ENCODE assay signal across 16 cellular contexts in genomic region chr4:168717852-168718251, GRCh38.
DNase-seq lines count a peak whose midpoint lies in the region; ATAC-seq and TF ChIP-seq lines count a peak whose summit lies in the region.
"Had no signal": no experiment of that assay in that cellular context is flagged by ENCODE, and none has a peak within 500 bp of the region (broad histone marks: within the 10 kb centered on the region; RNA-seq: fewer than 3 reads in every experiment).

No MANE protein-coding gene starts in this region.

- H3K27me3 ChIP-seq in lower lobe of right lung (ENCODE audit: low read depth) (no peaks in the 10 kb centered on the region), thyroid gland (no peaks in the 10 kb centered on the region), mesendoderm (ENCODE audit: insufficient read depth, low read length, poor library complexity) (no peaks in the 10 kb centered on the region), hepatocyte (no peaks in the 10 kb centered on the region)
- H3K27me3 ChIP-seq: Peyer's patch had no signal

- no peak overlapping the region for H3K56ac ChIP-seq in mesendoderm (ENCODE audit: low read length)

- H3K79me2 ChIP-seq in mesendoderm (ENCODE audit: control insufficient read depth, insufficient read depth, low read length) = no peaks in the 10 kb centered on the region
- H3K79me2 ChIP-seq in hepatocyte = no peaks in the 10 kb centered on the region

- H3K9me2 ChIP-seq in hepatocyte (replicated peaks; ENCODE audit: insufficient read depth) = no peaks in the 10 kb centered on the region

- no peak overlapping the region for H2BK5ac ChIP-seq in mesendoderm (ENCODE audit: low read length)

- H3K27ac ChIP-seq in lower lobe of right lung (peak overlapping the region; percentile 40), thyroid gland (peak overlapping the region; percentile 61 to 77 (median 67)), mesendoderm (ENCODE audit: low read depth, low read length) (no peak overlapping the region), hepatocyte (no peak overlapping the region)

- no peak overlapping the region for H3K23ac ChIP-seq in mesendoderm (ENCODE audit: low read length)

- H3K9me3 ChIP-seq in lower lobe of right lung (no peaks in the 10 kb centered on the region), thyroid gland (no peaks in the 10 kb centered on the region), hepatocyte (ENCODE audit: low read depth) (no peaks in the 10 kb centered on the region)
- H3K9me3 ChIP-seq: Peyer's patch had no signal

- H4K8ac ChIP-seq in mesendoderm (ENCODE audit: low read depth, low read length) = no peak overlapping the region

- H2BK120ac ChIP-seq in mesendoderm (ENCODE audit: low read depth, low read length) = no peak overlapping the region

- DNase-seq in NCI-H226 = peak; percentile 35
- DNase-seq in fibroblast of gingiva (ENCODE audit: low read depth) = peak; percentile 41
- DNase-seq in lower lobe of right lung = no peak
- peak; percentile 67 to 70 for DNase-seq in thyroid gland
- no peak for DNase-seq in kidney tubule cell (ENCODE audit: low spot score)
- DNase-seq in mesendoderm = no peak
- no peak for DNase-seq in hepatocyte (ENCODE audit: low spot score)
- DNase-seq: activated CD4-positive, alpha-beta T cell treated with anti-CD3 and anti-CD28 coated beads for 48 hours; activated T-cell treated with anti-CD3 and anti-CD28 coated beads, Interleukin-2, amount 50 U/mL, for 4 hours; DMS79 treated with DMSO at 0.1 percent for 48 hours; effector CD4-positive, alpha-beta T cell; NCI-H1436; occipital lobe; Peyer's patch; T-helper 1 cell had no signal

- no peak for TF ChIP-seq CTCF in lower lobe of right lung (IDR thresholded peaks at IDR 0.05)
- no peak for TF ChIP-seq CTCF in thyroid gland (IDR thresholded peaks at IDR 0.05)
- TF ChIP-seq CTCF in hepatocyte (IDR thresholded peaks at IDR 0.05; ENCODE audit: poor library complexity) = no peak

- H3K4me3 ChIP-seq in lower lobe of right lung = no peak overlapping the region
- H3K4me3 ChIP-seq in thyroid gland (replicated peaks in 1 of 3) = no peak overlapping the region
- no peak overlapping the region for H3K4me3 ChIP-seq in mesendoderm (ENCODE audit: low read length)
- H3K4me3 ChIP-seq in hepatocyte = no peak overlapping the region
- H3K4me3 ChIP-seq: Peyer's patch had no signal

- no peak overlapping the region for H3K4ac ChIP-seq in mesendoderm (ENCODE audit: low read depth, low read length)

- peak; percentile 80 to 87 for ATAC-seq in lower lobe of right lung
- ATAC-seq in HG03432 (IDR thresholded peaks at IDR 0.05; ENCODE audit: unreplicated experiment) = no peak
- ATAC-seq: activated T-cell treated with anti-CD3 and anti-CD28 coated beads, Interleukin-2, amount 50 U/mL, for 4 hours had no signal

- no peaks in the 10 kb centered on the region for H3K36me3 ChIP-seq in lower lobe of right lung
- no peaks in the 10 kb centered on the region for H3K36me3 ChIP-seq in thyroid gland
- H3K36me3 ChIP-seq in mesendoderm (ENCODE audit: control insufficient read depth, insufficient read depth, low read length) = no peaks in the 10 kb centered on the region
- no peaks in the 10 kb centered on the region for H3K36me3 ChIP-seq in hepatocyte (replicated peaks; ENCODE audit: insufficient read depth, low read depth)
- H3K36me3 ChIP-seq: Peyer's patch had no signal

- WGBS in thyroid gland, 2 donors = 23 to 37% methylated on average over 3 of the region's 3 CpGs
- WGBS in mesendoderm (ENCODE audit: extremely low coverage, insufficient coverage, low lambda C conversion rate) = no CpG with 5 or more reads among the region's 3 CpGs
- WGBS in hepatocyte (ENCODE audit: low lambda C conversion rate, missing lambda C conversion rate) = 86% methylated on average over 3 of the region's 3 CpGs

- no peak overlapping the region for H3K18ac ChIP-seq in mesendoderm (ENCODE audit: low read length)

- H3K9ac ChIP-seq in mesendoderm (ENCODE audit: low read length) = no peak overlapping the region

- H3K4me2 ChIP-seq in mesendoderm (ENCODE audit: low read length) (no peak overlapping the region), hepatocyte (no peak overlapping the region)

- intact Hi-C loops in lower lobe of right lung (cut with DNase I) (no loop called here), thyroid gland (cut with DNase I) (loop anchor here (10.0 kb wide), 1 partner anchor 117 kb away; no protein-coding TSS in a partner anchor)

- no peak overlapping the region for H2BK15ac ChIP-seq in mesendoderm (replicated peaks; ENCODE audit: low read depth)

- peaks cover 15% of the 10 kb centered on the region for H3K4me1 ChIP-seq in lower lobe of right lung
- H3K4me1 ChIP-seq in thyroid gland = peaks cover 36 to 37% of the 10 kb centered on the region in 2 donors
- no peaks in the 10 kb centered on the region for H3K4me1 ChIP-seq in mesendoderm (ENCODE audit: control insufficient read depth, low read depth, low read length)
- H3K4me1 ChIP-seq in hepatocyte (ENCODE audit: insufficient read depth) = no peaks in the 10 kb centered on the region
- H3K4me1 ChIP-seq: Peyer's patch had no signal

- no peak overlapping the region for H4K5ac ChIP-seq in mesendoderm (ENCODE audit: low read length)

- no peaks in the 10 kb centered on the region for H4K20me1 ChIP-seq in hepatocyte (ENCODE audit: insufficient read depth, poor library complexity, severe bottlenecking)

- H2AFZ ChIP-seq in hepatocyte = no peak overlapping the region

- TF ChIP-seq POLR2A in thyroid gland (IDR thresholded peaks at IDR 0.05) = peak in 1 of 2 donors; percentile 29

- no peaks in the 10 kb centered on the region for H3K79me1 ChIP-seq in mesendoderm (ENCODE audit: low read length)

- H2AK5ac ChIP-seq in mesendoderm (ENCODE audit: low read length) = no peak overlapping the region

Comparison
In these comparisons a context has a peak if more than half of its experiments do, and no peak if none do; other contexts are left out.
1. DNase-seq: peak in NCI-H226 (single experiment), fibroblast of gingiva (single experiment) and thyroid gland (2 of 2); none in lower lobe of right lung (single experiment), kidney tubule cell (single experiment), mesendoderm (single experiment) and hepatocyte (single experiment).
2. H3K27ac ChIP-seq: peak in lower lobe of right lung (single experiment) and thyroid gland (3 of 3); none in mesendoderm (single experiment) and hepatocyte (single experiment).